In genomic region chr5:9157020-9157419, GRCh38 we compare ENCODE assay signal across 18 cellular contexts.
A peak's percentile ranks its signal among the peaks of the same experiment; 100 is the strongest.
DNase-seq lines count a peak whose midpoint lies in the region; ATAC-seq, FAIRE-seq and TF ChIP-seq lines count a peak whose summit lies in the region.
"Had no signal": no experiment of that assay in that cellular context is flagged by ENCODE, and none has a peak within 500 bp of the region (broad histone marks: within the 10 kb centered on the region; RNA-seq: fewer than 3 reads in every experiment).

No MANE protein-coding gene starts in this region.

- H3K79me2 ChIP-seq in astrocyte (ENCODE audit: insufficient read depth, low read length), result no peaks in the 10 kb centered on the region

- TF ChIP-seq POLR2A in breast epithelium (IDR thresholded peaks at IDR 0.05), result no peak

- no peaks in the 10 kb centered on the region for H4K20me1 ChIP-seq in astrocyte (ENCODE audit: insufficient read depth, low read length)
- H4K20me1 ChIP-seq: BLaER1 had no signal

- H3K9me3 Mint-ChIP-seq in MCF 10A (ENCODE audit: unreplicated experiment) (no peaks in the 10 kb centered on the region), astrocyte (ENCODE audit: unreplicated experiment) (no peaks in the 10 kb centered on the region), nephron progenitor cell (no peaks in the 10 kb centered on the region)
- H3K9me3 Mint-ChIP-seq: HFFc6 had no signal

- H3K27ac Mint-ChIP-seq in MCF 10A (ENCODE audit: low read depth, unreplicated experiment) (peak overlapping the region; percentile 6), astrocyte (ENCODE audit: unreplicated experiment) (no peak overlapping the region), nephron progenitor cell (peak overlapping the region; percentile 29)
- H3K27ac Mint-ChIP-seq: CD14-positive monocyte; CD8-positive, alpha-beta T cell had no signal

- H3K9me3 ChIP-seq in breast epithelium (no peaks in the 10 kb centered on the region), astrocyte (ENCODE audit: insufficient read depth, low read depth, low read length) (no peaks in the 10 kb centered on the region), ascending aorta (no peaks in the 10 kb centered on the region)
- H3K9me3 ChIP-seq: BLaER1 had no signal

- no peak overlapping the region for H3K4me3 ChIP-seq in breast epithelium
- no peak overlapping the region for H3K4me3 ChIP-seq in astrocyte (ENCODE audit: insufficient read depth, low read depth, low read length)
- no peak overlapping the region for H3K4me3 ChIP-seq in ascending aorta
- H3K4me3 ChIP-seq: BLaER1, GM12878 had no signal

- no peak overlapping the region for H3K9ac ChIP-seq in astrocyte (ENCODE audit: low read length)
- H3K9ac ChIP-seq: BLaER1 had no signal

- H3K36me3 Mint-ChIP-seq in MCF 10A (ENCODE audit: insufficient read depth, unreplicated experiment) (no peaks in the 10 kb centered on the region), astrocyte (ENCODE audit: low read depth, unreplicated experiment) (peaks cover 2% of the 10 kb centered on the region), nephron progenitor cell (ENCODE audit: low read depth) (no peaks in the 10 kb centered on the region)
- H3K36me3 Mint-ChIP-seq: CD14-positive monocyte; CD8-positive, alpha-beta T cell had no signal

- H3K27ac ChIP-seq in breast epithelium (no peak overlapping the region), astrocyte (ENCODE audit: low read depth, low read length) (no peak overlapping the region), ascending aorta (no peak overlapping the region)
- H3K27ac ChIP-seq: BLaER1 had no signal

- peaks cover 6% of the 10 kb centered on the region for H3K4me1 Mint-ChIP-seq in MCF 10A (ENCODE audit: insufficient read depth, unreplicated experiment)
- no peaks in the 10 kb centered on the region for H3K4me1 Mint-ChIP-seq in astrocyte (ENCODE audit: low read depth, unreplicated experiment)
- H3K4me1 Mint-ChIP-seq in nephron progenitor cell, result peaks cover 27% of the 10 kb centered on the region
- H3K4me1 Mint-ChIP-seq: CD14-positive monocyte had no signal

- POLR2A ChIA-PET in MCF 10A (lab: Yijun Ruan, JAX), result interaction anchor here (1.6 kb wide), 1 partner anchor 10 kb away, joined by 4 read pairs; no protein-coding TSS in a partner anchor

- H3K4me3 Mint-ChIP-seq in MCF 10A (ENCODE audit: unreplicated experiment) (no peak overlapping the region), astrocyte (ENCODE audit: unreplicated experiment) (peak overlapping the region; percentile 2), nephron progenitor cell (no peak overlapping the region)
- H3K4me3 Mint-ChIP-seq: CD14-positive monocyte; CD8-positive, alpha-beta T cell; HFFc6 had no signal

- ATAC-seq in HG03571 (IDR thresholded peaks at IDR 0.05; ENCODE audit: unreplicated experiment) (no peak), left ventricle myocardium superior (no peak)
- ATAC-seq: CD8-positive, alpha-beta T cell; HCT116 had no signal

- no peaks in the 10 kb centered on the region for H3K4me1 ChIP-seq in breast epithelium
- no peaks in the 10 kb centered on the region for H3K4me1 ChIP-seq in astrocyte (ENCODE audit: insufficient read depth, low read length)
- no peaks in the 10 kb centered on the region for H3K4me1 ChIP-seq in ascending aorta

- no TSS peak for BruUV-seq in MCF 10A (replicated peaks; lab: Mats Ljungman, UMichigan)

- H3K27me3 Mint-ChIP-seq in MCF 10A (ENCODE audit: insufficient read depth, unreplicated experiment) (no peaks in the 10 kb centered on the region), astrocyte (ENCODE audit: low read depth, unreplicated experiment) (no peaks in the 10 kb centered on the region), nephron progenitor cell (ENCODE audit: low read depth, poor library complexity) (peaks cover 2% of the 10 kb centered on the region)

- H3K27me3 ChIP-seq in breast epithelium (no peaks in the 10 kb centered on the region), astrocyte (ENCODE audit: insufficient read depth, low read length) (no peaks in the 10 kb centered on the region), ascending aorta (no peaks in the 10 kb centered on the region)
- H3K27me3 ChIP-seq: BLaER1 had no signal

- DNase-seq in MCF 10A (ENCODE audit: unreplicated experiment) (no peak), breast epithelium (ENCODE audit: low spot score in 2 of 2) (no peak), astrocyte (ENCODE audit: low read depth) (no peak), nephron progenitor cell (no peak), ascending aorta (ENCODE audit: low spot score in 2 of 2) (no peak), left ventricle myocardium superior (no peak)
- no peak for DNase-seq in activated T-cell treated with anti-CD3 and anti-CD28 coated beads, Interleukin-2, amount 50 U/mL, for 48 hours
- DNase-seq: 8988T; CD8-positive, alpha-beta T cell; DMS79 treated with DMSO at 0.1 percent for 48 hours; GOT3 had no signal

- TF ChIP-seq CTCF in MCF 10A (IDR thresholded peaks at IDR 0.05; ENCODE audit: unreplicated experiment) (no peak), breast epithelium (IDR thresholded peaks at IDR 0.05) (no peak), astrocyte (IDR thresholded peaks at IDR 0.05; ENCODE audit: insufficient read depth, low read depth, low read length) (no peak), nephron progenitor cell (IDR thresholded peaks at IDR 0.05) (no peak), ascending aorta (IDR thresholded peaks at IDR 0.05) (no peak)

- CTCF ChIA-PET in MCF 10A (lab: Yijun Ruan, JAX), result interaction anchor here (0.6 to 4.1 kb wide), 10 partner anchors 11 to 401 kb away, joined by 3 to 21 read pairs (median 6); no protein-coding TSS in a partner anchor

- intact Hi-C loops in MCF 10A (cut with micrococcal nuclease), result loop anchor here (2.0 to 10.0 kb wide), 5 partner anchors 208 to 988 kb away; no protein-coding TSS in a partner anchor
- intact Hi-C loops in breast epithelium (cut with DNase I; ENCODE audit: low total_unique reads), result no loop called here
- intact Hi-C loops in ascending aorta (cut with DNase I), result no loop called here
- intact Hi-C loops in left ventricle myocardium superior (cut with micrococcal nuclease), result no loop called here

- H3K36me3 ChIP-seq in breast epithelium (no peaks in the 10 kb centered on the region), astrocyte (ENCODE audit: insufficient read depth, low read length) (no peaks in the 10 kb centered on the region), ascending aorta (no peaks in the 10 kb centered on the region)
- H3K36me3 ChIP-seq: BLaER1 had no signal

- no peak overlapping the region for H2AFZ ChIP-seq in astrocyte (ENCODE audit: low read depth, low read length)

- H3K4me2 ChIP-seq in astrocyte (ENCODE audit: low read length), result no peak overlapping the region
- H3K4me2 ChIP-seq: BLaER1 had no signal

- no peak for FAIRE-seq in astrocyte (lab: Jason Lieb, UNC)
- FAIRE-seq: GM12878, HepG2 had no signal
